ENCODE assay signal across 18 cellular contexts in genomic region chr20:18663932-18664331, GRCh38.
DNase-seq lines count a peak whose midpoint lies in the region; ATAC-seq, FAIRE-seq and TF ChIP-seq lines count a peak whose summit lies in the region.
"Had no signal": no experiment of that assay in that cellular context is flagged by ENCODE, and none has a peak within 500 bp of the region (broad histone marks: within the 10 kb centered on the region; RNA-seq: fewer than 3 reads in every experiment).

No MANE protein-coding gene starts in this region.

- no peaks in the 10 kb centered on the region for H3K36me3 Mint-ChIP-seq in astrocyte (ENCODE audit: low read depth, unreplicated experiment)
- H3K36me3 Mint-ChIP-seq in stimulated activated memory B cell treated with anti-CD40 and anti-IgM and Interleukin-4, amounts not matched to agents 10 μg/mL and 1 μg/mL and 100 μg/mL, for 72 hours = peaks cover 26% of the 10 kb centered on the region

- H4K20me1 ChIP-seq in SK-N-SH (ENCODE audit: insufficient read depth) (no peaks in the 10 kb centered on the region), astrocyte (ENCODE audit: insufficient read depth, low read length) (peaks cover 4% of the 10 kb centered on the region)

- H3K27ac ChIP-seq in SK-N-SH (ENCODE audit: low read depth in 2 of 2, low read length in 1 of 2) (no peak overlapping the region), astrocyte (ENCODE audit: low read depth, low read length) (no peak overlapping the region), SJCRH30 (no peak overlapping the region)
- H3K27ac ChIP-seq: 22Rv1, Peyer's patch had no signal

- H3K9ac ChIP-seq in SK-N-SH (no peak overlapping the region), astrocyte (ENCODE audit: low read length) (no peak overlapping the region)

- H3F3A ChIP-seq in SK-N-SH (replicated peaks; ENCODE audit: insufficient read depth) = no peaks in the 10 kb centered on the region

- H3K9me2 ChIP-seq in SK-N-SH = no peaks in the 10 kb centered on the region

- CTCF ChIA-PET in SK-N-SH (lab: Yijun Ruan, JAX) = interaction anchor here (0.8 to 1.4 kb wide), 2 partner anchors 8 to 32 kb away, joined by 3 to 8 read pairs; no protein-coding TSS in a partner anchor

- no peak overlapping the region for H3K4me3 Mint-ChIP-seq in astrocyte (ENCODE audit: unreplicated experiment)
- H3K4me3 Mint-ChIP-seq in stimulated activated memory B cell treated with anti-CD40 and anti-IgM and Interleukin-4, amounts not matched to agents 10 μg/mL and 1 μg/mL and 100 μg/mL, for 72 hours = no peak overlapping the region
- H3K4me3 Mint-ChIP-seq: H9 had no signal

- H2AFZ ChIP-seq in SK-N-SH (ENCODE audit: low read depth) (no peak overlapping the region), astrocyte (ENCODE audit: low read depth, low read length) (no peak overlapping the region)

- no peak for TF ChIP-seq EP300 in SK-N-SH (IDR thresholded peaks at IDR 0.05; ENCODE audit: borderline replicate concordance in 1 of 2, low read depth in 1 of 2, low read length in 1 of 2)

- H3K79me2 ChIP-seq in SK-N-SH (ENCODE audit: insufficient read depth) (no peaks in the 10 kb centered on the region), astrocyte (ENCODE audit: insufficient read depth, low read length) (peaks cover 3% of the 10 kb centered on the region)

- no peak for FAIRE-seq in astrocyte (lab: Jason Lieb, UNC)
- FAIRE-seq: GM12878, GM18507 had no signal

- H3K4me2 ChIP-seq in SK-N-SH (no peak overlapping the region), astrocyte (ENCODE audit: low read length) (no peak overlapping the region)

- no peak for DNase-seq in SK-N-SH
- DNase-seq in astrocyte (ENCODE audit: low read depth) = peak; percentile 41
- peak; percentile 40 for DNase-seq in fibroblast of the aortic adventitia (ENCODE audit: low read depth)
- no peak for DNase-seq in SJCRH30
- DNase-seq in NCI-H1105 treated with DMSO at 0.1 percent for 48 hours (lab: John Stamatoyannopoulos, UW) = no peak
- DNase-seq in DMS114 treated with DMSO at 0.1 percent for 48 hours (lab: John Stamatoyannopoulos, UW; ENCODE audit: unreplicated experiment) = no peak
- DNase-seq: C1 segment of cervical spinal cord, H9, MV-4-11, NCI-H446 treated with DMSO at 0.1 percent for 48 hours, NCI-H774, Peyer's patch, SHP77 had no signal

- no peaks in the 10 kb centered on the region for H3K27me3 Mint-ChIP-seq in astrocyte (ENCODE audit: low read depth, unreplicated experiment)
- H3K27me3 Mint-ChIP-seq in stimulated activated memory B cell treated with anti-CD40 and anti-IgM and Interleukin-4, amounts not matched to agents 10 μg/mL and 1 μg/mL and 100 μg/mL, for 72 hours = no peaks in the 10 kb centered on the region

- H3K4me3 ChIP-seq in SK-N-SH (ENCODE audit: low read depth in 2 of 2, low read length in 1 of 2) (no peak overlapping the region), astrocyte (ENCODE audit: insufficient read depth, low read depth, low read length) (no peak overlapping the region), fibroblast of the aortic adventitia (ENCODE audit: low read depth, low read length) (no peak overlapping the region), SJCRH30 (no peak overlapping the region)
- H3K4me3 ChIP-seq: GM12878, Peyer's patch had no signal

- no peaks in the 10 kb centered on the region for H3K36me3 ChIP-seq in SK-N-SH (replicated peaks in 1 of 2; ENCODE audit: control insufficient read depth in 1 of 2, insufficient read depth in 2 of 2, low read length in 1 of 2)
- H3K36me3 ChIP-seq in astrocyte (ENCODE audit: insufficient read depth, low read length) = no peaks in the 10 kb centered on the region
- H3K36me3 ChIP-seq in SJCRH30 = no peaks in the 10 kb centered on the region
- H3K36me3 ChIP-seq: Peyer's patch had no signal

- H3K4me1 Mint-ChIP-seq in astrocyte (ENCODE audit: low read depth, unreplicated experiment) = no peaks in the 10 kb centered on the region
- H3K4me1 Mint-ChIP-seq in stimulated activated memory B cell treated with anti-CD40 and anti-IgM and Interleukin-4, amounts not matched to agents 10 μg/mL and 1 μg/mL and 100 μg/mL, for 72 hours = no peaks in the 10 kb centered on the region

- no peak for ATAC-seq in SK-N-SH treated with all-trans-retinoic acid at 6 μM for 48 hours
- no peak for ATAC-seq in stimulated activated memory B cell treated with anti-CD40 and anti-IgM and Interleukin-4, amounts not matched to agents 10 μg/mL and 1 μg/mL and 100 μg/mL, for 72 hours
- ATAC-seq: GM12878 had no signal

- TF ChIP-seq CTCF in SK-N-SH (IDR thresholded peaks at IDR 0.05) (no peak), astrocyte (IDR thresholded peaks at IDR 0.05; ENCODE audit: insufficient read depth, low read depth, low read length) (no peak), fibroblast of the aortic adventitia (IDR thresholded peaks at IDR 0.05; ENCODE audit: insufficient read depth, low read length) (no peak)

- TF ChIP-seq RAD21 in SK-N-SH (IDR thresholded peaks at IDR 0.05; ENCODE audit: low read length) = no peak

- H3K4me1 ChIP-seq in SK-N-SH (ENCODE audit: control insufficient read depth in 1 of 2, insufficient read depth in 2 of 2, low read depth in 1 of 2, low read length in 1 of 2) (peaks cover 0 to 23% of the 10 kb centered on the region in 2 experiments; a peak in 2 of 4 replicates), astrocyte (ENCODE audit: insufficient read depth, low read length) (no peaks in the 10 kb centered on the region), SJCRH30 (no peaks in the 10 kb centered on the region)
- H3K4me1 ChIP-seq: Peyer's patch had no signal

- H3K9me3 ChIP-seq in SK-N-SH (no peaks in the 10 kb centered on the region), astrocyte (ENCODE audit: insufficient read depth, low read depth, low read length) (no peaks in the 10 kb centered on the region), SJCRH30 (replicated peaks) (no peaks in the 10 kb centered on the region)
- H3K9me3 ChIP-seq: Peyer's patch had no signal

- 74% methylated on average over 2 of the region's 2 CpGs for WGBS in SK-N-SH (ENCODE audit: low lambda C conversion rate)

- H3K27me3 ChIP-seq in SK-N-SH (ENCODE audit: insufficient read depth) (no peaks in the 10 kb centered on the region), astrocyte (ENCODE audit: insufficient read depth, low read length) (no peaks in the 10 kb centered on the region), SJCRH30 (no peaks in the 10 kb centered on the region)
- H3K27me3 ChIP-seq: Peyer's patch had no signal

- H3K27ac Mint-ChIP-seq in astrocyte (ENCODE audit: unreplicated experiment) = no peak overlapping the region
- H3K27ac Mint-ChIP-seq in stimulated activated memory B cell treated with anti-CD40 and anti-IgM and Interleukin-4, amounts not matched to agents 10 μg/mL and 1 μg/mL and 100 μg/mL, for 72 hours = peak overlapping the region; percentile 4

- POLR2A ChIA-PET in SK-N-SH (lab: Yijun Ruan, JAX) = no interaction called here

- H3K9me3 Mint-ChIP-seq in astrocyte (ENCODE audit: unreplicated experiment) = no peaks in the 10 kb centered on the region
- no peaks in the 10 kb centered on the region for H3K9me3 Mint-ChIP-seq in stimulated activated memory B cell treated with anti-CD40 and anti-IgM and Interleukin-4, amounts not matched to agents 10 μg/mL and 1 μg/mL and 100 μg/mL, for 72 hours
- H3K9me3 Mint-ChIP-seq: H9 had no signal

TF ChIP-seq in SK-N-SH, 30 proteins besides CTCF, POLR2A, EP300 and RAD21:
- TF ChIP-seq, protein P1, sequence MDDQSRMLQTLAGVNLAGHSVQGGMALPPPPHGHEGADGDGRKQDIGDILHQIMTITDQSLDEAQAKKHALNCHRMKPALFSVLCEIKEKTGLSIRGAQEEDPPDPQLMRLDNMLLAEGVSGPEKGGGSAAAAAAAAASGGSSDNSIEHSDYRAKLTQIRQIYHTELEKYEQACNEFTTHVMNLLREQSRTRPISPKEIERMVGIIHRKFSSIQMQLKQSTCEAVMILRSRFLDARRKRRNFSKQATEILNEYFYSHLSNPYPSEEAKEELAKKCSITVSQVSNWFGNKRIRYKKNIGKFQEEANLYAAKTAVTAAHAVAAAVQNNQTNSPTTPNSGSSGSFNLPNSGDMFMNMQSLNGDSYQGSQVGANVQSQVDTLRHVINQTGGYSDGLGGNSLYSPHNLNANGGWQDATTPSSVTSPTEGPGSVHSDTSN (IDR thresholded peaks at IDR 0.05) = peak; percentile 63
- peak; percentile 8; the same call in 1 of the 2 replicates for TF ChIP-seq JUND (IDR thresholded peaks at IDR 0.05)
- 0 out of 2 replicates have a peak, but pooled peaks have one; percentile 10 for TF ChIP-seq TCF12 (IDR thresholded peaks at IDR 0.05)
- TF ChIP-seq, protein P2, sequence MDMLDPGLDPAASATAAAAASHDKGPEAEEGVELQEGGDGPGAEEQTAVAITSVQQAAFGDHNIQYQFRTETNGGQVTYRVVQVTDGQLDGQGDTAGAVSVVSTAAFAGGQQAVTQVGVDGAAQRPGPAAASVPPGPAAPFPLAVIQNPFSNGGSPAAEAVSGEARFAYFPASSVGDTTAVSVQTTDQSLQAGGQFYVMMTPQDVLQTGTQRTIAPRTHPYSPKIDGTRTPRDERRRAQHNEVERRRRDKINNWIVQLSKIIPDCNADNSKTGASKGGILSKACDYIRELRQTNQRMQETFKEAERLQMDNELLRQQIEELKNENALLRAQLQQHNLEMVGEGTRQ (IDR thresholded peaks at IDR 0.05; ENCODE audit: borderline replicate concordance, low read depth, low read length) = no peak

TF ChIP-seq in SK-N-SH treated with all-trans-retinoic acid at 6 μM for 48 hours, 23 proteins besides CTCF, POLR2A, EP300 and RAD21 (continues in another document):
- TF ChIP-seq PPARA (CRISPR knock-in tag; IDR thresholded peaks at IDR 0.05; ENCODE audit: borderline replicate concordance) = no peak
- TF ChIP-seq OSR1 (CRISPR knock-in tag; IDR thresholded peaks at IDR 0.05) = no peak
- no peak for TF ChIP-seq POU6F1 (CRISPR knock-in tag; IDR thresholded peaks at IDR 0.05; ENCODE audit: borderline replicate concordance, low read depth)
- no peak for TF ChIP-seq TOX (CRISPR knock-in tag; IDR thresholded peaks at IDR 0.05; ENCODE audit: borderline replicate concordance)
- TF ChIP-seq SNAI2 (CRISPR knock-in tag; IDR thresholded peaks at IDR 0.05) = no peak
- TF ChIP-seq RARB (CRISPR knock-in tag; IDR thresholded peaks at IDR 0.05) = no peak

Comparison
In these comparisons a context has a peak if more than half of its experiments do, and no peak if none do; other contexts are left out.
1. DNase-seq: peak in astrocyte (single experiment) and fibroblast of the aortic adventitia (single experiment); none in SK-N-SH (single experiment), SJCRH30 (0 of 2), NCI-H1105 treated with DMSO at 0.1 percent for 48 hours (single experiment) and DMS114 treated with DMSO at 0.1 percent for 48 hours (single experiment).